ENCODE assay signal across 24 cellular contexts in genomic region chr5:96427823-96428222, GRCh38. TPM values are rescaled to one million over a fixed set of nuclear protein-coding genes. Genes with fewer than 3 reads are reported as not detected.
A peak's percentile ranks its signal among the peaks of the same experiment; 100 is the strongest.
DNase-seq lines count a peak whose midpoint lies in the region; ATAC-seq, FAIRE-seq and TF ChIP-seq lines count a peak whose summit lies in the region.
"Had no signal": no experiment of that assay in that cellular context is flagged by ENCODE, and none has a peak within 500 bp of the region (broad histone marks: within the 10 kb centered on the region; RNA-seq: fewer than 3 reads in every experiment).

No MANE protein-coding gene starts in this region.

- no peaks in the 10 kb centered on the region for H3K79me2 ChIP-seq in astrocyte (ENCODE audit: insufficient read depth, low read length)

- no peak overlapping the region for H2AFZ ChIP-seq in astrocyte (ENCODE audit: low read depth, low read length)

- H3K36me3 ChIP-seq in astrocyte (ENCODE audit: insufficient read depth, low read length) (no peaks in the 10 kb centered on the region), body of pancreas (replicated peaks in 1 of 2; ENCODE audit: insufficient read depth in 1 of 2, low read depth in 2 of 2) (no peaks in the 10 kb centered on the region)
- H3K36me3 ChIP-seq: BE2C, heart left ventricle, MG63, SJSA1 had no signal

- peaks cover 17% of the 10 kb centered on the region for H3K4me1 ChIP-seq in astrocyte (ENCODE audit: insufficient read depth, low read length)
- peaks cover 8% of the 10 kb centered on the region for H3K4me1 ChIP-seq in body of pancreas
- H3K4me1 ChIP-seq: BE2C, psoas muscle, SJSA1 had no signal

- peaks cover 30% of the 10 kb centered on the region for H3K27me3 Mint-ChIP-seq in astrocyte (ENCODE audit: low read depth, unreplicated experiment)

- no peak for ATAC-seq in body of pancreas
- ATAC-seq: heart left ventricle; left lobe of liver; naive thymus-derived CD8-positive, alpha-beta T cell; psoas muscle had no signal

- intact Hi-C loops in body of pancreas (cut with DNase I), result no loop called here

- H3K27me3 ChIP-seq in astrocyte (ENCODE audit: insufficient read depth, low read length) (peaks cover 7% of the 10 kb centered on the region), body of pancreas (peaks cover 0 to 8% of the 10 kb centered on the region in 2 donors)
- H3K27me3 ChIP-seq: MG63 had no signal

- TF ChIP-seq CTCF in astrocyte (IDR thresholded peaks at IDR 0.05; ENCODE audit: insufficient read depth, low read depth, low read length), result no peak
- no peak for TF ChIP-seq CTCF in body of pancreas (IDR thresholded peaks at IDR 0.05)

- no peaks in the 10 kb centered on the region for H3K9me3 Mint-ChIP-seq in astrocyte (ENCODE audit: unreplicated experiment)
- H3K9me3 Mint-ChIP-seq: activated B cell treated with CpG ODN at 0.5 μM for 24 hours had no signal

- TF ChIP-seq POLR2A in body of pancreas (IDR thresholded peaks at IDR 0.05), result no peak

- H4K20me1 ChIP-seq in astrocyte (ENCODE audit: insufficient read depth, low read length), result no peaks in the 10 kb centered on the region

- H3K9me3 ChIP-seq in astrocyte (ENCODE audit: insufficient read depth, low read depth, low read length) (no peaks in the 10 kb centered on the region), body of pancreas (no peaks in the 10 kb centered on the region)
- H3K9me3 ChIP-seq: BE2C, heart left ventricle, MG63, psoas muscle, SJSA1 had no signal

- H3K4me3 Mint-ChIP-seq in astrocyte (ENCODE audit: unreplicated experiment), result no peak overlapping the region
- H3K4me3 Mint-ChIP-seq: activated B cell treated with CpG ODN at 0.5 μM for 24 hours; naive thymus-derived CD8-positive, alpha-beta T cell had no signal

- H3K27ac ChIP-seq in astrocyte (ENCODE audit: low read depth, low read length), result no peak overlapping the region
- H3K27ac ChIP-seq in body of pancreas, result no peak overlapping the region
- H3K27ac ChIP-seq: epithelial cell of prostate, heart left ventricle, HL-60, psoas muscle, SJSA1 had no signal

- DNase-seq in ACHN, result peak; percentile 6
- DNase-seq in HTR-8/SVneo (ENCODE audit: insufficient read length, low spot score), result peak; percentile 14
- DNase-seq in astrocyte (ENCODE audit: low read depth), result peak; percentile 16
- peak; percentile 23 for DNase-seq in iPS-NIHi11 (ENCODE audit: low spot score)
- no peak for DNase-seq in central memory CD4-positive, alpha-beta T cell
- DNase-seq in body of pancreas, result no peak
- no peak for DNase-seq in NCI-H1048 (lab: John Stamatoyannopoulos, UW)
- no peak for DNase-seq in epidermal melanocyte (ENCODE audit: insufficient read length, low spot score)
- DNase-seq: activated B cell treated with CpG ODN at 0.5 μM for 24 hours; activated CD8-positive, alpha-beta memory T cell treated with anti-CD3 and anti-CD28 coated beads, Interleukin-2, amount 50 U/mL, for 4 hours; activated naive CD4-positive, alpha-beta T cell treated with Interleukin-2 at 50 U/mL for 16 hours; BE2C; caudate nucleus; DMS53; heart left ventricle; MG63; naive thymus-derived CD8-positive, alpha-beta T cell; NK-92 treated with Interleukin-12 subunit alpha and Interleukin-12 subunit beta, amount 100 ng/mL, for 24 hours; psoas muscle; stimulated activated CD4-positive, alpha-beta T cell treated with anti-CD3 and anti-CD28 coated beads, Interleukin-15, amount 100 ng/mL, for 24 hours had no signal

- no peak overlapping the region for H3K4me2 ChIP-seq in astrocyte (ENCODE audit: low read length)

- FAIRE-seq in HTR-8/SVneo (lab: Jason Lieb, UNC), result no peak
- FAIRE-seq in astrocyte (lab: Jason Lieb, UNC), result no peak

- no peak overlapping the region for H3K9ac ChIP-seq in astrocyte (ENCODE audit: low read length)

- H3K4me1 Mint-ChIP-seq in astrocyte (ENCODE audit: low read depth, unreplicated experiment), result peaks cover 12% of the 10 kb centered on the region

- in situ Hi-C loops in ACHN (cut with HindIII; ENCODE audit: low pct_ligation_motif_present, low pct_unique_long_range_greater_than_20kb, low sequenced_read_pairs), result no loop called here

- 53% methylated on average over 5 of the region's 5 CpGs for WGBS in body of pancreas, 2 donors

- no peak overlapping the region for H3K27ac Mint-ChIP-seq in astrocyte (ENCODE audit: unreplicated experiment)
- H3K27ac Mint-ChIP-seq: activated B cell treated with CpG ODN at 0.5 μM for 24 hours; naive thymus-derived CD8-positive, alpha-beta T cell had no signal

- H3K4me3 ChIP-seq in astrocyte (ENCODE audit: insufficient read depth, low read depth, low read length), result no peak overlapping the region
- no peak overlapping the region for H3K4me3 ChIP-seq in body of pancreas
- H3K4me3 ChIP-seq: heart left ventricle, MG63, psoas muscle, SJSA1 had no signal

- H3K36me3 Mint-ChIP-seq in astrocyte (ENCODE audit: low read depth, unreplicated experiment), result no peaks in the 10 kb centered on the region

RNA-seq across cellular contexts. Expression of gene PCSK1, which starts 5.2 kb away (rescaled TPM):
- total RNA-seq in astrocyte (0.18 and 0.48 TPM in 2 replicates), body of pancreas (1 to 10 TPM; 7.5 to 7.9 TPM)
- total RNA-seq: activated B cell treated with CpG ODN at 0.5 μM for 24 hours; left lobe of liver; naive thymus-derived CD8-positive, alpha-beta T cell; SJSA1 had no signal

Comparison
In these comparisons a context has a peak if more than half of its experiments do, and no peak if none do; other contexts are left out.
1. DNase-seq: peak in ACHN (single experiment), HTR-8/SVneo (single experiment), astrocyte (single experiment) and iPS-NIHi11 (single experiment); none in central memory CD4-positive, alpha-beta T cell (single experiment), body of pancreas (0 of 4), NCI-H1048 (single experiment) and epidermal melanocyte (single experiment).